ENCODE assay signal across 17 cellular contexts in genomic region chr1:8939362-8939995, GRCh38. TPM values are rescaled to one million over a fixed set of nuclear protein-coding genes. Genes with fewer than 3 reads are reported as not detected.
DNase-seq lines count a peak whose midpoint lies in the region; ATAC-seq and TF ChIP-seq lines count a peak whose summit lies in the region.
"Had no signal": no experiment of that assay in that cellular context is flagged by ENCODE, and none has a peak within 500 bp of the region (broad histone marks: within the 10 kb centered on the region; RNA-seq: fewer than 3 reads in every experiment).

No MANE protein-coding gene starts in this region.

- H3K36me3 Mint-ChIP-seq in activated naive CD4-positive, alpha-beta T cell treated with anti-CD3 and anti-CD28 coated beads for 36 hours (ENCODE audit: low read depth), result no peaks in the 10 kb centered on the region
- no peaks in the 10 kb centered on the region for H3K36me3 Mint-ChIP-seq in T-cell

- intact Hi-C loops in activated naive CD4-positive, alpha-beta T cell treated with anti-CD3 and anti-CD28 coated beads for 36 hours (cut with micrococcal nuclease), result no loop called here

- POLR2A ChIA-PET in T-cell (lab: Charles Lee), result interaction anchor here (0.5 to 0.6 kb wide), 3 partner anchors 244 to 1638 kb away, joined by 4 to 10 read pairs (median 4); no protein-coding TSS in a partner anchor

- peak; percentile 39 for DNase-seq in activated naive CD4-positive, alpha-beta T cell treated with anti-CD3 and anti-CD28 coated beads for 36 hours
- DNase-seq in activated naive CD4-positive, alpha-beta T cell treated with Interleukin-2 at 50 U/mL for 16 hours, result no peak
- DNase-seq in T-cell (no peak), epithelial cell of esophagus (ENCODE audit: low read depth) (peak; percentile 87), NCI-H1436 treated with DMSO at 0.1 percent for 48 hours (lab: John Stamatoyannopoulos, UW) (no peak)
- DNase-seq in stimulated activated naive CD8-positive, alpha-beta T cell treated with anti-CD3 and anti-CD28 coated beads, Interleukin-15, amount 100 ng/mL, for 72 hours, result peak in 1 of 2 donors; percentile 42
- DNase-seq: activated T-cell treated with anti-CD3 and anti-CD28 coated beads, Interleukin-2, amount 50 U/mL, for 1 hour; NCI-H1694 treated with DMSO at 0.1 percent for 48 hours; OCI-M1; stimulated activated CD4-positive, alpha-beta T cell treated with anti-CD3 and anti-CD28 coated beads, Interleukin-4, amount 100 ng/mL, for 4 hours had no signal

- no peak for TF ChIP-seq CTCF in epithelial cell of esophagus (IDR thresholded peaks at IDR 0.05; ENCODE audit: insufficient read depth, low read depth, low read length, missing control alignments)

- no peaks in the 10 kb centered on the region for H3K9me3 Mint-ChIP-seq in activated naive CD4-positive, alpha-beta T cell treated with anti-CD3 and anti-CD28 coated beads for 36 hours
- no peaks in the 10 kb centered on the region for H3K9me3 Mint-ChIP-seq in T-cell
- H3K9me3 Mint-ChIP-seq in stimulated activated naive CD8-positive, alpha-beta T cell treated with anti-CD3 and anti-CD28 coated beads, Interleukin-15, amount 100 ng/mL, for 72 hours, result no peaks in the 10 kb centered on the region

- no peak overlapping the region for H3K4me3 Mint-ChIP-seq in activated naive CD4-positive, alpha-beta T cell treated with anti-CD3 and anti-CD28 coated beads for 36 hours
- peak overlapping the region in 1 of 3 donors; percentile 38 for H3K4me3 Mint-ChIP-seq in T-cell
- peak overlapping the region; percentile 75 to 82 for H3K4me3 Mint-ChIP-seq in stimulated activated naive CD8-positive, alpha-beta T cell treated with anti-CD3 and anti-CD28 coated beads, Interleukin-15, amount 100 ng/mL, for 72 hours

- no peaks in the 10 kb centered on the region for H3K27me3 Mint-ChIP-seq in activated naive CD4-positive, alpha-beta T cell treated with anti-CD3 and anti-CD28 coated beads for 36 hours (ENCODE audit: low read depth)
- no peaks in the 10 kb centered on the region for H3K27me3 Mint-ChIP-seq in T-cell
- H3K27me3 Mint-ChIP-seq in stimulated activated naive CD8-positive, alpha-beta T cell treated with anti-CD3 and anti-CD28 coated beads, Interleukin-15, amount 100 ng/mL, for 72 hours, result no peaks in the 10 kb centered on the region

- peak overlapping the region; percentile 57 for H3K27ac Mint-ChIP-seq in activated naive CD4-positive, alpha-beta T cell treated with anti-CD3 and anti-CD28 coated beads for 36 hours
- H3K27ac Mint-ChIP-seq in T-cell, result peak overlapping the region; percentile 85 to 87
- H3K27ac Mint-ChIP-seq in stimulated activated naive CD8-positive, alpha-beta T cell treated with anti-CD3 and anti-CD28 coated beads, Interleukin-15, amount 100 ng/mL, for 72 hours, result peak overlapping the region; percentile 74 to 96

- H3K4me1 Mint-ChIP-seq in activated naive CD4-positive, alpha-beta T cell treated with anti-CD3 and anti-CD28 coated beads for 36 hours (ENCODE audit: low read depth), result peaks cover 61% of the 10 kb centered on the region
- H3K4me1 Mint-ChIP-seq in T-cell, result peaks cover 54 to 68% (median 62%) of the 10 kb centered on the region in 3 donors
- peaks cover 73% of the 10 kb centered on the region for H3K4me1 Mint-ChIP-seq in stimulated activated naive CD8-positive, alpha-beta T cell treated with anti-CD3 and anti-CD28 coated beads, Interleukin-15, amount 100 ng/mL, for 72 hours

- CTCF ChIA-PET in activated naive CD4-positive, alpha-beta T cell treated with anti-CD3 and anti-CD28 coated beads for 36 hours (lab: Charles Lee), result interaction anchor here (0.5 to 3.2 kb wide), 11 partner anchors 8 to 134 kb away, joined by 3 to 11 read pairs (median 4); no protein-coding TSS in a partner anchor
- CTCF ChIA-PET in T-cell (lab: Charles Lee), result no interaction called here

- H3K4me3 ChIP-seq in epithelial cell of esophagus (ENCODE audit: low read length), result no peak overlapping the region
- H3K4me3 ChIP-seq: thoracic aorta had no signal

- ATAC-seq in T-cell (replicated peaks in 1 of 4) (peak in 2 of 4 experiments; percentile 20 to 38), HG03342 (IDR thresholded peaks at IDR 0.05; ENCODE audit: unreplicated experiment) (no peak), HG02840 (IDR thresholded peaks at IDR 0.05; ENCODE audit: low FRiP score, unreplicated experiment) (no peak)
- ATAC-seq in stimulated activated naive CD8-positive, alpha-beta T cell treated with anti-CD3 and anti-CD28 coated beads, Interleukin-15, amount 100 ng/mL, for 72 hours, result peak; percentile 53

RNA-seq across cellular contexts. Expression of gene CA6, which starts 6.2 kb away (rescaled TPM):
- under 1 TPM; 0.22 to 0.62 TPM for total RNA-seq in activated naive CD4-positive, alpha-beta T cell treated with anti-CD3 and anti-CD28 coated beads for 36 hours
- 1 to 10 TPM in 4 of 5 donors, under 1 TPM in 1; 0.95 to 2.8 (median 1.8) TPM for total RNA-seq in T-cell
- total RNA-seq: cerebellum, G401, glomerular endothelial cell, posterior vena cava, thoracic aorta had no signal

Comparison
In these comparisons a context has a peak if more than half of its experiments do, and no peak if none do; other contexts are left out.
1. DNase-seq: peak in activated naive CD4-positive, alpha-beta T cell treated with anti-CD3 and anti-CD28 coated beads for 36 hours (single experiment) and epithelial cell of esophagus (single experiment); none in activated naive CD4-positive, alpha-beta T cell treated with Interleukin-2 at 50 U/mL for 16 hours (single experiment), T-cell (0 of 34) and NCI-H1436 treated with DMSO at 0.1 percent for 48 hours (single experiment).
2. Peak in every context shown above with its lines, with median percentiles within 50 percentile points of each other: H3K27ac Mint-ChIP-seq.